In genomic region chr7:108504576-108504975, GRCh38 we compare ENCODE assay signal across 1 cellular context. TPM values are rescaled to one million over a fixed set of nuclear protein-coding genes. Genes with fewer than 3 reads are reported as not detected.
"Had no signal": no experiment of that assay in that cellular context is flagged by ENCODE, and none has a peak within 500 bp of the region (broad histone marks: within the 10 kb centered on the region; RNA-seq: fewer than 3 reads in every experiment).

No MANE protein-coding gene starts in this region.

RNA-seq across cellular contexts. Expression of gene NRCAM, which starts 48.3 kb away (rescaled TPM):
- total RNA-seq: natural killer cell treated with Interleukin-12 subunit alpha and Interleukin-12 subunit beta and Interleukin-15 and Interleukin-18, amount 100 ng/mL, for 72 hours had no signal
